18 cellular contexts compared by ENCODE assay signal in genomic region chr6:83151114-83151513, GRCh38.
"Had no signal": no experiment of that assay in that cellular context is flagged by ENCODE, and none has a peak within 500 bp of the region (broad histone marks: within the 10 kb centered on the region; RNA-seq: fewer than 3 reads in every experiment).

No MANE protein-coding gene starts in this region.

- H3K9me3 Mint-ChIP-seq: activated naive CD4-positive, alpha-beta T cell treated with anti-CD3 and anti-CD28 coated beads, Interleukin-2, amount 50 U/mL, for 24 hours; activated T-cell treated with anti-CD3 and anti-CD28 coated beads, Interleukin-2, amount 50 U/mL, for 72 hours; memory B cell; naive thymus-derived CD4-positive, alpha-beta T cell; neural progenitor cell had no signal

- H3K27ac ChIP-seq: epithelial cell of prostate, gastrocnemius medialis, left ventricle myocardium inferior, neural progenitor cell, prostate gland, right atrium auricular region, thyroid gland had no signal

- H3K9ac ChIP-seq: neural progenitor cell had no signal

- H3K4me3 ChIP-seq: gastrocnemius medialis, left ventricle myocardium inferior, neural progenitor cell, prostate gland, right atrium auricular region, thyroid gland had no signal

- ATAC-seq: activated T-cell treated with anti-CD3 and anti-CD28 coated beads, Interleukin-2, amount 50 U/mL, for 72 hours; gastrocnemius medialis; naive thymus-derived CD4-positive, alpha-beta T cell had no signal

- DNase-seq: activated CD4-positive, alpha-beta T cell treated with anti-CD3 and anti-CD28 coated beads, Interleukin-2, amount 50 U/mL, for 4 hours; activated effector memory CD4-positive, alpha-beta T cell treated with anti-CD3 and anti-CD28 coated beads, Interleukin-2, amount 50 U/mL, for 16 hours; activated T-cell treated with anti-CD3 and anti-CD28 coated beads, Interleukin-2, amount 50 U/mL, for 72 hours; amniotic stem cell; gastrocnemius medialis; head of caudate nucleus; kidney glomerular epithelial cell; left ventricle myocardium inferior; naive thymus-derived CD4-positive, alpha-beta T cell; stimulated activated CD4-positive, alpha-beta T cell treated with anti-CD3 and anti-CD28 coated beads, Interleukin-2, amount 100 ng/mL, for 24 hours; stimulated activated naive CD4-positive, alpha-beta T cell treated with Interleukin-2 at 50 U/mL for 16 hours; thyroid gland had no signal

- H3K4me1 ChIP-seq: gastrocnemius medialis, neural progenitor cell, prostate gland, right atrium auricular region had no signal

- H3K4me2 ChIP-seq: neural progenitor cell had no signal

- H3K36me3 ChIP-seq: prostate gland had no signal

- H3K27ac Mint-ChIP-seq: activated naive CD4-positive, alpha-beta T cell treated with anti-CD3 and anti-CD28 coated beads, Interleukin-2, amount 50 U/mL, for 24 hours; activated T-cell treated with anti-CD3 and anti-CD28 coated beads, Interleukin-2, amount 50 U/mL, for 72 hours; memory B cell; neural progenitor cell had no signal

- H3K4me3 Mint-ChIP-seq: activated naive CD4-positive, alpha-beta T cell treated with anti-CD3 and anti-CD28 coated beads, Interleukin-2, amount 50 U/mL, for 24 hours; activated T-cell treated with anti-CD3 and anti-CD28 coated beads, Interleukin-2, amount 50 U/mL, for 72 hours; memory B cell; naive thymus-derived CD4-positive, alpha-beta T cell; neural progenitor cell had no signal

- H2AFZ ChIP-seq: neural progenitor cell had no signal

- H3K4me1 Mint-ChIP-seq: activated naive CD4-positive, alpha-beta T cell treated with anti-CD3 and anti-CD28 coated beads, Interleukin-2, amount 50 U/mL, for 24 hours; memory B cell; neural progenitor cell had no signal

- H3K27me3 Mint-ChIP-seq: activated naive CD4-positive, alpha-beta T cell treated with anti-CD3 and anti-CD28 coated beads, Interleukin-2, amount 50 U/mL, for 24 hours; memory B cell; naive thymus-derived CD4-positive, alpha-beta T cell had no signal

- H3K27me3 ChIP-seq: gastrocnemius medialis, neural progenitor cell, right atrium auricular region, thyroid gland had no signal

- H3K9me3 ChIP-seq: gastrocnemius medialis, left ventricle myocardium inferior, prostate gland, right atrium auricular region, thyroid gland had no signal
